Comparison of ENCODE assay signal across 26 cellular contexts in genomic region chr5:172255444-172255843, GRCh38.
"Had no signal": no experiment of that assay in that cellular context is flagged by ENCODE, and none has a peak within 500 bp of the region (broad histone marks: within the 10 kb centered on the region; RNA-seq: fewer than 3 reads in every experiment).

No MANE protein-coding gene starts in this region.

- H3K4me3 ChIP-seq: neural progenitor cell, ovary, psoas muscle, skin epidermis, smooth muscle cell, spleen, stomach, thoracic aorta, thyroid gland, tibial nerve, upper lobe of right lung, uterus had no signal

- DNase-seq: naive thymus-derived CD4-positive, alpha-beta T cell; natural killer cell; occipital lobe; ovary; posterior cingulate gyrus; psoas muscle; spleen; stimulated activated CD4-positive, alpha-beta T cell treated with anti-CD3 and anti-CD28 coated beads, Interleukin-12 subunit alpha, Interleukin-12 subunit beta, amount 100 ng/mL, for 4 hours; stimulated activated CD4-positive, alpha-beta T cell treated with anti-CD3 and anti-CD28 coated beads, Interleukin-1b, Interleukin-23, amount 100 ng/mL, for 48 hours; stimulated activated CD4-positive, alpha-beta T cell treated with anti-CD3 and anti-CD28 coated beads, Interleukin-4, amount 100 ng/mL, for 1 hour; stimulated activated CD4-positive, alpha-beta T cell treated with anti-CD3 and anti-CD28 coated beads, Interleukin-4, amount 100 ng/mL, for 4 hours; stimulated activated CD8-positive, alpha-beta memory T cell treated with anti-CD3 and anti-CD28 coated beads, Interleukin-4, amount 100 ng/mL, for 48 hours; stimulated activated naive CD4-positive, alpha-beta T cell treated with Interleukin-2 at 50 U/mL for 16 hours; stomach; thyroid gland; upper lobe of right lung; uterus had no signal

- ATAC-seq: naive thymus-derived CD4-positive, alpha-beta T cell; natural killer cell; psoas muscle; right cardiac atrium; sciatic nerve; stimulated activated memory B cell treated with anti-CD40 and anti-IgM and Interleukin-4, amounts not matched to agents 10 μg/mL and 1 μg/mL and 100 μg/mL, for 72 hours; upper lobe of right lung had no signal

- H3K4me1 ChIP-seq: neural progenitor cell, parathyroid adenoma, spleen, stomach, thyroid gland, tibial nerve, upper lobe of right lung, uterus had no signal

- H3K4me2 ChIP-seq: neural progenitor cell, smooth muscle cell had no signal

- H3K9ac ChIP-seq: neural progenitor cell, parathyroid adenoma had no signal

- H3K36me3 ChIP-seq: ovary, thoracic aorta, thyroid gland, upper lobe of right lung, uterus had no signal

- H3K27me3 ChIP-seq: neural progenitor cell, ovary, spleen, stomach, thyroid gland, tibial nerve, upper lobe of right lung, uterus had no signal

- H3K9me3 ChIP-seq: ovary, thyroid gland, upper lobe of right lung had no signal

- H3K27ac ChIP-seq: neural progenitor cell, ovary, parathyroid adenoma, psoas muscle, skin epidermis, spleen, stomach, thoracic aorta, thyroid gland, tibial nerve, upper lobe of right lung, uterus had no signal

- H2AFZ ChIP-seq: neural progenitor cell, parathyroid adenoma had no signal
